ENCODE assay signal across 10 cellular contexts in genomic region chr7:144239365-144239764, GRCh38. TPM values are rescaled to one million over a fixed set of nuclear protein-coding genes. Genes with fewer than 3 reads are reported as not detected.
"Had no signal": no experiment of that assay in that cellular context is flagged by ENCODE, and none has a peak within 500 bp of the region (broad histone marks: within the 10 kb centered on the region; RNA-seq: fewer than 3 reads in every experiment).

Gene OR2A42, minus strand, starts transcription at chr7:144239605. Its CDS starts 6,762 bp downstream, at chr7:144232843.

RNA-seq across cellular contexts. Expression of gene OR2A42, which starts in this region (rescaled TPM):
- total RNA-seq: colonic mucosa, dermis blood vessel endothelial cell, dermis microvascular lymphatic vessel endothelial cell, endodermal cell, endothelial cell of umbilical vein, epithelial cell of proximal tubule, esophagus mucosa, foreskin keratinocyte, glomerular endothelial cell, heart left ventricle had no signal
- polyA plus RNA-seq: endothelial cell of umbilical vein, foreskin keratinocyte, heart left ventricle had no signal
